29 cellular contexts compared by ENCODE assay signal in the genomic region with DNA sequence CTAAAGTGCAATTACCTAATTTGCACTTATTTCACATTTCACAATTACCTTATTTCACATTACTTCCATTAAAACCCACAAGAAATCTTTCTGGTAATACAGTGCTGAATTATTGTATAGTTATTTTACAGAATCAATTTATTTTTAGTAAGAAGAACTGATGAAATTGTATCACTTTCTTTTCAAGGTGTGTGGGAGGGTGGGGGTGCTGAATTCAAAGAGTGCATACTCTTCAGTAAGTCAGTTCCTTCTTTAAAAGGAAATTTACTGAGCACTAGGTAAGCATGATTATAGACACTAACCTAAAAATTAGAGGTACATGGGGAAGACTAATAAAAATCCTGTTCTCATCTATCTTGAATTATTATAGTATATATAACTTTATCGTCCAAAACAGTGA.
DNase-seq lines count a peak whose midpoint lies in the region; ATAC-seq and TF ChIP-seq lines count a peak whose summit lies in the region.
"Had no signal": no experiment of that assay in that cellular context is flagged by ENCODE, and none has a peak within 500 bp of the region (broad histone marks: within the 10 kb centered on the region; RNA-seq: fewer than 3 reads in every experiment).

No MANE protein-coding gene starts in this region.

- H3K9ac ChIP-seq in mammary epithelial cell (ENCODE audit: insufficient read depth, low read length) = no peak overlapping the region
- H3K9ac ChIP-seq: BLaER1 had no signal

- H3K4me2 ChIP-seq in mammary epithelial cell (ENCODE audit: insufficient read depth, low read depth, low read length) = no peak overlapping the region
- H3K4me2 ChIP-seq: A549, BLaER1 had no signal

- H3K27ac ChIP-seq in mammary epithelial cell (ENCODE audit: insufficient read depth, low read depth, low read length) = no peak overlapping the region
- H3K27ac ChIP-seq: 22Rv1, A549, BLaER1, C4-2B had no signal

- intact Hi-C loops in head of caudate nucleus (cut with DNase I) = no loop called here
- intact Hi-C loops in mammary epithelial cell (cut with micrococcal nuclease) = no loop called here

- H3K4me3 ChIP-seq in mammary epithelial cell (replicated peaks in 1 of 3; ENCODE audit: insufficient read depth in 1 of 3, low read depth in 2 of 3, low read length in 3 of 3) = no peak overlapping the region
- H3K4me3 ChIP-seq: A549; BLaER1; BLaER1 treated with 17β-estradiol and CSF1 and Interleukin-3, amounts not matched to agents 10 nM and 100 nM had no signal

- no peak for TF ChIP-seq CTCF in mammary epithelial cell (conservative IDR thresholded peaks at IDR 0.05 in 1 of 2, IDR thresholded peaks at IDR 0.05 in 1 of 2; ENCODE audit: extremely low read depth in 1 of 2, insufficient read depth in 1 of 2, low read depth in 1 of 2, low read length in 2 of 2)

- H3K36me3 ChIP-seq in mammary epithelial cell (ENCODE audit: insufficient read depth, low read length) = no peaks in the 10 kb centered on the region
- H3K36me3 ChIP-seq: BE2C; BLaER1; BLaER1 treated with 17β-estradiol and CSF1 and Interleukin-3, amounts not matched to agents 10 nM and 100 nM had no signal

- no peaks in the 10 kb centered on the region for H3K79me2 ChIP-seq in mammary epithelial cell (ENCODE audit: insufficient read depth, low read length)

- no peak for ATAC-seq in HG03175 (IDR thresholded peaks at IDR 0.05; ENCODE audit: unreplicated experiment)
- ATAC-seq: A549; CD8-positive, alpha-beta T cell had no signal

- H2AFZ ChIP-seq in mammary epithelial cell (ENCODE audit: low read depth, low read length) = no peak overlapping the region

- DNase-seq in head of caudate nucleus = peak in 23 of 42 donors; percentile 2 to 70 (median 20)
- DNase-seq in putamen (ENCODE audit: low spot score) = peak; percentile 34
- no peak for DNase-seq in mammary epithelial cell
- DNase-seq: 8988T; ACHN; AML-193; BE2C; C1 segment of cervical spinal cord; Caco-2; Calu3; CD4-positive, alpha-beta memory T cell; CD4-positive, alpha-beta T cell; CD4-positive, CD25-positive, alpha-beta regulatory T cell; CD8-positive, alpha-beta memory T cell; CD8-positive, alpha-beta T cell; COR-L47; DMS 273 treated with DMSO at 0.1 percent for 48 hours; DMS153; DMS53; DMS79; DMS79 treated with DMSO at 0.1 percent for 48 hours; DND-41; EL had no signal

- H3K9me3 ChIP-seq in mammary epithelial cell (replicated peaks; ENCODE audit: insufficient read depth, low read length) = no peaks in the 10 kb centered on the region
- H3K9me3 ChIP-seq: A549, BE2C, BLaER1, Caco-2 had no signal

- WGBS in mammary epithelial cell (ENCODE audit: low coverage, missing lambda C conversion rate) = 81% methylated on average over 1 of the region's 1 CpG

- in situ Hi-C loops in mammary epithelial cell (cut with MboI; ENCODE audit: low sequenced_read_pairs in 2 of 2) = no loop called here

- no peaks in the 10 kb centered on the region for H3K27me3 ChIP-seq in mammary epithelial cell (ENCODE audit: insufficient read depth, low read length)
- H3K27me3 ChIP-seq: BE2C; BLaER1; BLaER1 treated with 17β-estradiol and CSF1 and Interleukin-3, amounts not matched to agents 10 nM and 100 nM had no signal

- H3K4me1 ChIP-seq in mammary epithelial cell (ENCODE audit: insufficient read depth, low read length) = no peaks in the 10 kb centered on the region
- H3K4me1 ChIP-seq: A549, BE2C, BLaER1, Caco-2 had no signal

- BruUV-seq in mammary epithelial cell (replicated peaks; lab: Mats Ljungman, UMichigan) = no TSS peak

- CTCF ChIA-PET in mammary epithelial cell (lab: Charles Lee; ENCODE audit: low non-redundant PET) = no interaction called here

- H4K20me1 ChIP-seq in mammary epithelial cell (ENCODE audit: insufficient read depth, low read length) = no peaks in the 10 kb centered on the region
- H4K20me1 ChIP-seq: BLaER1; BLaER1 treated with 17β-estradiol and CSF1 and Interleukin-3, amounts not matched to agents 10 nM and 100 nM had no signal

- dilution Hi-C loops in mammary epithelial cell (cut with HindIII; ENCODE audit: low sequenced_read_pairs) = no loop called here
